33 cellular contexts compared by ENCODE assay signal in genomic region chr15:70514236-70514635, GRCh38.
"Had no signal": no experiment of that assay in that cellular context is flagged by ENCODE, and none has a peak within 500 bp of the region (broad histone marks: within the 10 kb centered on the region; RNA-seq: fewer than 3 reads in every experiment).

No MANE protein-coding gene starts in this region.

- ATAC-seq: activated T-cell treated with anti-CD3 and anti-CD28 coated beads, Interleukin-2, amount 50 U/mL, for 72 hours; activated T-helper 17 cell treated with anti-CD3 and anti-CD28 coated beads, Interleukin-2, amount 50 U/mL, for 72 hours; K562 had no signal

- H3K27ac Mint-ChIP-seq: activated CD4-positive, alpha-beta memory T cell treated with anti-CD3 and anti-CD28 coated beads, Interleukin-2, amount 10 ng/mL, durations not matched to agents 7 days and 5 days; activated naive CD8-positive, alpha-beta T cell treated with anti-CD3 and anti-CD28 coated beads for 36 hours; activated T-cell treated with anti-CD3 and anti-CD28 coated beads, Interleukin-2, amount 50 U/mL, for 72 hours; activated T-helper 17 cell treated with anti-CD3 and anti-CD28 coated beads, Interleukin-2, amount 50 U/mL, for 72 hours had no signal

- DNase-seq: activated CD4-positive, alpha-beta memory T cell treated with anti-CD3 and anti-CD28 coated beads, Interleukin-2, amount 10 ng/mL, durations not matched to agents 7 days and 5 days; activated CD4-positive, alpha-beta T cell treated with anti-CD3 and anti-CD28 coated beads for 1 hour; activated CD4-positive, alpha-beta T cell treated with anti-CD3 and anti-CD28 coated beads for 48 hours; activated CD4-positive, CD25-positive, alpha-beta regulatory T cell; activated effector memory CD4-positive, alpha-beta T cell treated with anti-CD3 and anti-CD28 coated beads, Interleukin-2, amount 50 U/mL, for 16 hours; activated naive CD4-positive, alpha-beta T cell; activated naive CD4-positive, alpha-beta T cell treated with anti-CD3 and anti-CD28 coated beads, Interleukin-2, amount 50 U/mL, for 16 hours; activated naive CD8-positive, alpha-beta T cell treated with anti-CD3 and anti-CD28 coated beads for 36 hours; activated T-cell treated with anti-CD3 and anti-CD28 coated beads, Interleukin-2, amount 50 U/mL, for 1 hour; activated T-cell treated with anti-CD3 and anti-CD28 coated beads, Interleukin-2, amount 50 U/mL, for 72 hours; amniotic stem cell; aorta; brain microvascular endothelial cell; central memory CD4-positive, alpha-beta T cell; NCI-H1092 treated with DMSO at 0.1 percent for 48 hours; NCI-H1417; NCI-H146; NCI-H187; NCI-H2029 treated with DMSO at 0.1 percent for 48 hours; NCI-H2107; NCI-H2171; NCI-H510A; NCI-H526; NCI-H748 treated with DMSO at 0.1 percent for 48 hours; NK-92 treated with Interleukin-12 subunit alpha and Interleukin-12 subunit beta, amount 100 ng/mL, for 24 hours; OCI-M1; SW 1271; T-helper 1 cell; T-helper 2 cell; T-helper 9 cell; WERI-Rb-1 had no signal

- H3K27me3 Mint-ChIP-seq: activated naive CD8-positive, alpha-beta T cell treated with anti-CD3 and anti-CD28 coated beads for 36 hours; activated T-helper 17 cell treated with anti-CD3 and anti-CD28 coated beads, Interleukin-2, amount 50 U/mL, for 72 hours had no signal

- H3K4me3 Mint-ChIP-seq: activated CD4-positive, alpha-beta memory T cell treated with anti-CD3 and anti-CD28 coated beads, Interleukin-2, amount 10 ng/mL, durations not matched to agents 7 days and 5 days; activated naive CD8-positive, alpha-beta T cell treated with anti-CD3 and anti-CD28 coated beads for 36 hours; activated T-cell treated with anti-CD3 and anti-CD28 coated beads, Interleukin-2, amount 50 U/mL, for 72 hours; activated T-helper 17 cell treated with anti-CD3 and anti-CD28 coated beads, Interleukin-2, amount 50 U/mL, for 72 hours had no signal

- H3K36me3 ChIP-seq: brain microvascular endothelial cell, WERI-Rb-1 had no signal

- H3K27ac ChIP-seq: brain microvascular endothelial cell, WERI-Rb-1 had no signal

- H3K4me3 ChIP-seq: K562 had no signal
